In genomic region chr19:3700242-3701032, GRCh38 we compare ENCODE assay signal across 8 cellular contexts. TPM values are rescaled to one million over a fixed set of nuclear protein-coding genes. Genes with fewer than 3 reads are reported as not detected.
DNase-seq lines count a peak whose midpoint lies in the region; ATAC-seq and TF ChIP-seq lines count a peak whose summit lies in the region.

A gene with protein sequence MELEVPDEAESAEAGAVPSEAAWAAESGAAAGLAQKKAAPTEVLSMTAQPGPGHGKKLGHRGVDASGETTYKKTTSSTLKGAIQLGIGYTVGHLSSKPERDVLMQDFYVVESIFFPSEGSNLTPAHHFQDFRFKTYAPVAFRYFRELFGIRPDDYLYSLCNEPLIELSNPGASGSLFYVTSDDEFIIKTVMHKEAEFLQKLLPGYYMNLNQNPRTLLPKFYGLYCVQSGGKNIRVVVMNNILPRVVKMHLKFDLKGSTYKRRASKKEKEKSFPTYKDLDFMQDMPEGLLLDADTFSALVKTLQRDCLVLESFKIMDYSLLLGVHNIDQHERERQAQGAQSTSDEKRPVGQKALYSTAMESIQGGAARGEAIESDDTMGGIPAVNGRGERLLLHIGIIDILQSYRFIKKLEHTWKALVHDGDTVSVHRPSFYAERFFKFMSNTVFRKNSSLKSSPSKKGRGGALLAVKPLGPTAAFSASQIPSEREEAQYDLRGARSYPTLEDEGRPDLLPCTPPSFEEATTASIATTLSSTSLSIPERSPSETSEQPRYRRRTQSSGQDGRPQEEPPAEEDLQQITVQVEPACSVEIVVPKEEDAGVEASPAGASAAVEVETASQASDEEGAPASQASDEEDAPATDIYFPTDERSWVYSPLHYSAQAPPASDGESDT (minus strand): TSS chr19:3700468. CDS start chr19:3700390, 78 bp downstream.

- H3K27ac Mint-ChIP-seq in activated CD4-positive, alpha-beta T cell treated with anti-CD3 and anti-CD28 coated beads for 36 hours = peak within 1 kb of the TSS; percentile 80

- TF ChIP-seq CTCF in AG09309 (IDR thresholded peaks at IDR 0.05; ENCODE audit: control insufficient read depth, insufficient read depth, low read depth, low read length, missing control alignments) = peak; percentile 69

- peak within 1 kb of the TSS; percentile 83 for H3K4me3 ChIP-seq in AG09309 (ENCODE audit: control insufficient read depth, low read depth, low read length)

- intact Hi-C loops in activated CD4-positive, alpha-beta T cell treated with anti-CD3 and anti-CD28 coated beads for 36 hours (cut with DNase I, micrococcal nuclease) = loop anchor here (1.0 to 2.0 kb wide), 7 partner anchors 29 to 938 kb away; partner anchors contain the start of genes HMG20B (in 1 of the 2), MFSD12 (in 1 of the 2) and TNFAIP8L1 (in 1 of the 2)

- no peak for DNase-seq in AG09309 (ENCODE audit: low read depth)
- DNase-seq in NCI-H2227 treated with DMSO at 0.1 percent for 48 hours (lab: John Stamatoyannopoulos, UW) = peak; percentile 56
- peak; percentile 97 for DNase-seq in activated CD4-positive, alpha-beta T cell treated with anti-CD3 and anti-CD28 coated beads for 36 hours
- peak; percentile 91 for DNase-seq in left lobe of liver (ENCODE audit: low spot score)
- DNase-seq in stimulated activated CD4-positive, alpha-beta T cell treated with anti-CD3 and anti-CD28 coated beads, Interleukin-2, amount 100 ng/mL, for 48 hours = peak; percentile 96 to 98

- no peaks in the 10 kb centered on the region for H3K9me3 Mint-ChIP-seq in activated CD4-positive, alpha-beta T cell treated with anti-CD3 and anti-CD28 coated beads for 36 hours (ENCODE audit: low read depth)

- CTCF ChIA-PET in activated CD4-positive, alpha-beta T cell treated with anti-CD3 and anti-CD28 coated beads for 36 hours (lab: Charles Lee) = interaction anchor here (0.6 to 2.6 kb wide), 7 partner anchors 10 to 33 kb away, joined by 3 to 18 read pairs (median 5); no protein-coding TSS in a partner anchor

- POLR2A ChIA-PET in activated CD4-positive, alpha-beta T cell treated with anti-CD3 and anti-CD28 coated beads for 36 hours (lab: Charles Lee) = no interaction called here

- peak within 1 kb of the TSS; percentile 87 for H3K4me3 Mint-ChIP-seq in activated CD4-positive, alpha-beta T cell treated with anti-CD3 and anti-CD28 coated beads for 36 hours

- H3K27me3 Mint-ChIP-seq in activated CD4-positive, alpha-beta T cell treated with anti-CD3 and anti-CD28 coated beads for 36 hours = no peaks in the 10 kb centered on the region

- peaks cover 17% of the 10 kb centered on the region for H3K4me1 Mint-ChIP-seq in activated CD4-positive, alpha-beta T cell treated with anti-CD3 and anti-CD28 coated beads for 36 hours

- no peaks in the 10 kb centered on the region for H3K36me3 Mint-ChIP-seq in activated CD4-positive, alpha-beta T cell treated with anti-CD3 and anti-CD28 coated beads for 36 hours (ENCODE audit: low read depth)

- ATAC-seq in GM18870 (IDR thresholded peaks at IDR 0.05; ENCODE audit: unreplicated experiment) (peak; percentile 52), HG03135 (IDR thresholded peaks at IDR 0.05; ENCODE audit: unreplicated experiment) (peak; percentile 71), left lobe of liver (peak; percentile 99)
- peak; percentile 95 for ATAC-seq in activated CD4-positive, alpha-beta T cell treated with anti-CD3 and anti-CD28 coated beads for 36 hours

- H3K27ac ChIP-seq in cingulate gyrus (ENCODE audit: low read depth, low read length) = peak within 1 kb of the TSS; percentile 69

RNA-seq across cellular contexts. Expression of the gene that starts here (rescaled TPM):
- 10 to 100 TPM; 14.6 to 15.3 TPM for total RNA-seq in activated CD4-positive, alpha-beta T cell treated with anti-CD3 and anti-CD28 coated beads for 36 hours
- 7.5 TPM for total RNA-seq in left lobe of liver
